In the genomic region with DNA sequence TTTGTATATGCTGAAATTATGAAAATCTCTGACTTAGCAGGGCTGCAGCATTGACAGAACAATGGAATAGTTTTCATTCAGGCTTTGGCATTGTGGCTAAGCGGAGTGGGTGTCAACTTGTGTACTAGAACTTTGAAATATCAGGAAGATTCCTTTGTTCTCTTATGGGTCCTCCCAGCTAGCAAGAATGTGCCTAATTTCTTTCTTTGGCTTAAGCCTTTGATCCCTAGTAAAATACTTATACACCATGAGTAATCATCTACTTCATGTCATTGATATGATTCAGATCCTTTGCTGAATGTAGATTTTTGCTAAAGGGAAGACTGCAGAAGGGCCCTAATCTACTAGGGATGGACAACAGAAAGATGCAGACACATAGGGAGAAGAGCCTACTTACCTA, we compare ENCODE assay signal across 9 cellular contexts. TPM values are rescaled to one million over a fixed set of nuclear protein-coding genes. Genes with fewer than 3 reads are reported as not detected.
DNase-seq lines count a peak whose midpoint lies in the region; ATAC-seq and FAIRE-seq lines count a peak whose summit lies in the region.
"Had no signal": no experiment of that assay in that cellular context is flagged by ENCODE, and none has a peak within 500 bp of the region (broad histone marks: within the 10 kb centered on the region; RNA-seq: fewer than 3 reads in every experiment).

No MANE protein-coding gene starts in this region.

- intact Hi-C loops in activated CD4-positive, alpha-beta T cell treated with anti-CD3 and anti-CD28 coated beads for 36 hours (cut with DNase I, micrococcal nuclease) = no loop called here

- H3K9me3 Mint-ChIP-seq in activated CD4-positive, alpha-beta T cell treated with anti-CD3 and anti-CD28 coated beads for 36 hours (ENCODE audit: low read depth) = no peaks in the 10 kb centered on the region
- peaks cover 3% of the 10 kb centered on the region for H3K9me3 Mint-ChIP-seq in stimulated activated memory B cell treated with anti-CD40 and anti-IgM and Interleukin-4, amounts not matched to agents 10 μg/mL and 1 μg/mL and 100 μg/mL, for 72 hours

- peaks cover 61% of the 10 kb centered on the region for H3K4me1 Mint-ChIP-seq in activated CD4-positive, alpha-beta T cell treated with anti-CD3 and anti-CD28 coated beads for 36 hours
- peaks cover 45% of the 10 kb centered on the region for H3K4me1 Mint-ChIP-seq in stimulated activated memory B cell treated with anti-CD40 and anti-IgM and Interleukin-4, amounts not matched to agents 10 μg/mL and 1 μg/mL and 100 μg/mL, for 72 hours

- ATAC-seq in activated CD4-positive, alpha-beta T cell treated with anti-CD3 and anti-CD28 coated beads for 36 hours = no peak
- no peak for ATAC-seq in stimulated activated memory B cell treated with anti-CD40 and anti-IgM and Interleukin-4, amounts not matched to agents 10 μg/mL and 1 μg/mL and 100 μg/mL, for 72 hours
- no peak for ATAC-seq in GM18861 (IDR thresholded peaks at IDR 0.05; ENCODE audit: unreplicated experiment)

- no peak for DNase-seq in activated CD4-positive, alpha-beta T cell treated with anti-CD3 and anti-CD28 coated beads for 36 hours
- no peak for DNase-seq in activated CD4-positive, alpha-beta T cell treated with anti-CD3 and anti-CD28 coated beads for 1 hour
- DNase-seq in SW480 (ENCODE audit: low spot score) (peak; percentile 67), fibroblast of the conjunctiva (ENCODE audit: low read depth) (peak; percentile 13), epidermal melanocyte (ENCODE audit: insufficient read length, low spot score) (no peak), frontal cortex (ENCODE audit: low spot score in 2 of 2) (no peak)
- DNase-seq: tibial artery had no signal

- no peak overlapping the region for H3K4me3 Mint-ChIP-seq in activated CD4-positive, alpha-beta T cell treated with anti-CD3 and anti-CD28 coated beads for 36 hours
- no peak overlapping the region for H3K4me3 Mint-ChIP-seq in stimulated activated memory B cell treated with anti-CD40 and anti-IgM and Interleukin-4, amounts not matched to agents 10 μg/mL and 1 μg/mL and 100 μg/mL, for 72 hours

- peak overlapping the region; percentile 51 for H3K27ac Mint-ChIP-seq in activated CD4-positive, alpha-beta T cell treated with anti-CD3 and anti-CD28 coated beads for 36 hours
- peak overlapping the region; percentile 25 for H3K27ac Mint-ChIP-seq in stimulated activated memory B cell treated with anti-CD40 and anti-IgM and Interleukin-4, amounts not matched to agents 10 μg/mL and 1 μg/mL and 100 μg/mL, for 72 hours

- CTCF ChIA-PET in activated CD4-positive, alpha-beta T cell treated with anti-CD3 and anti-CD28 coated beads for 36 hours (lab: Charles Lee) = interaction anchor here (1.4 kb wide), 1 partner anchor 10 kb away, joined by 6 read pairs; no protein-coding TSS in a partner anchor

- peaks cover 33% of the 10 kb centered on the region for H3K36me3 Mint-ChIP-seq in activated CD4-positive, alpha-beta T cell treated with anti-CD3 and anti-CD28 coated beads for 36 hours (ENCODE audit: low read depth)
- H3K36me3 Mint-ChIP-seq in stimulated activated memory B cell treated with anti-CD40 and anti-IgM and Interleukin-4, amounts not matched to agents 10 μg/mL and 1 μg/mL and 100 μg/mL, for 72 hours = peaks cover 9% of the 10 kb centered on the region

- FAIRE-seq in frontal cortex (lab: Jason Lieb, UNC) = no peak

- POLR2A ChIA-PET in activated CD4-positive, alpha-beta T cell treated with anti-CD3 and anti-CD28 coated beads for 36 hours (lab: Charles Lee) = no interaction called here

- no peaks in the 10 kb centered on the region for H3K27me3 Mint-ChIP-seq in activated CD4-positive, alpha-beta T cell treated with anti-CD3 and anti-CD28 coated beads for 36 hours
- no peaks in the 10 kb centered on the region for H3K27me3 Mint-ChIP-seq in stimulated activated memory B cell treated with anti-CD40 and anti-IgM and Interleukin-4, amounts not matched to agents 10 μg/mL and 1 μg/mL and 100 μg/mL, for 72 hours

RNA-seq across cellular contexts. Expression of a gene that starts 6.2 kb away (rescaled TPM):
- total RNA-seq in activated CD4-positive, alpha-beta T cell treated with anti-CD3 and anti-CD28 coated beads for 36 hours = 10 to 100 TPM; 37.4 to 56.6 TPM
- total RNA-seq in frontal cortex = 70.1 TPM

RNA-seq across cellular contexts. Expression of a gene that starts 11.3 kb away (rescaled TPM):
- total RNA-seq in activated CD4-positive, alpha-beta T cell treated with anti-CD3 and anti-CD28 coated beads for 36 hours = 100 to 1,000 TPM in 1 of 2 experiments, 10 to 100 TPM in 1; 75.6 to 135 TPM
- 28.9 TPM for total RNA-seq in frontal cortex

Comparison
In these comparisons a context has a peak if more than half of its experiments do, and no peak if none do; other contexts are left out.
1. DNase-seq: peak in SW480 (single experiment) and fibroblast of the conjunctiva (single experiment); none in activated CD4-positive, alpha-beta T cell treated with anti-CD3 and anti-CD28 coated beads for 36 hours (single experiment), activated CD4-positive, alpha-beta T cell treated with anti-CD3 and anti-CD28 coated beads for 1 hour (single experiment), epidermal melanocyte (single experiment) and frontal cortex (0 of 2).